ENCODE assay signal across 29 cellular contexts in the genomic region with DNA sequence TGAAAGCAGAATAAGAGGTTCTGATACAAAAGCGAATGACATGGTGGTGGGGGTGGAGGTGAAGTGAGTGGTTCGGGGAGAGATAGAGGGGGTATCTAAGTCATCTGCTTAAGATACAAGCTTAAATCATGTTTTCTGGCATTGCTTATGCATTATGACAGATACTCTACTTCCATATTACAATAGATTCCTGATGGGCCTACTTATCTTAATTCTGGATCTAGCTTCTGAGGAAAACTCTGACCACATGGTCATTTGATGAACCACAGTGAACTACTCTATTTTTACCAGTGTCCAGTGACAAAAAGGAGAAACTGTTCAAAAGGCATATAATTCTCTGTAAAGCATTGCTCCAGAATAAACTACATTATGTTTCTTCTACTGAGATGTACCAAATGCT.
"Had no signal": no experiment of that assay in that cellular context is flagged by ENCODE, and none has a peak within 500 bp of the region (broad histone marks: within the 10 kb centered on the region; RNA-seq: fewer than 3 reads in every experiment).

No MANE protein-coding gene starts in this region.

- H3K9me3 Mint-ChIP-seq: natural killer cell treated with Interleukin-12 subunit alpha and Interleukin-12 subunit beta and Interleukin-15 and Interleukin-18, amount 100 ng/mL, for 72 hours; nephron progenitor cell; neural crest cell; stimulated activated effector memory CD8-positive, alpha-beta T cell treated with anti-CD3 and anti-CD28 coated beads, Interleukin-12 subunit alpha, Interleukin-12 subunit beta, amount 100 ng/mL, for 72 hours; stimulated activated naive B cell treated with anti-CD40 and anti-IgM and Interleukin-4, amounts not matched to agents 10 μg/mL and 1 μg/mL and 100 μg/mL, for 72 hours; stimulated activated naive CD8-positive, alpha-beta T cell treated with anti-CD3 and anti-CD28 coated beads, Interleukin-15, Interleukin-2, amounts not matched to agents 100 ng/mL and 50 ng/mL, for 24 hours had no signal

- H3K79me2 ChIP-seq: parathyroid adenoma had no signal

- H3K36me3 Mint-ChIP-seq: natural killer cell treated with Interleukin-12 subunit alpha and Interleukin-12 subunit beta and Interleukin-15 and Interleukin-18, amount 100 ng/mL, for 72 hours; stimulated activated effector memory CD8-positive, alpha-beta T cell treated with anti-CD3 and anti-CD28 coated beads, Interleukin-12 subunit alpha, Interleukin-12 subunit beta, amount 100 ng/mL, for 72 hours; stimulated activated naive B cell treated with anti-CD40 and anti-IgM and Interleukin-4, amounts not matched to agents 10 μg/mL and 1 μg/mL and 100 μg/mL, for 72 hours had no signal

- H3K9ac ChIP-seq: parathyroid adenoma had no signal

- H3K4me3 ChIP-seq: ovary, psoas muscle, right lobe of liver, sigmoid colon, stomach, thoracic aorta, thyroid gland, tibial nerve, upper lobe of left lung, vagina had no signal

- H3K4me1 Mint-ChIP-seq: stimulated activated effector memory CD8-positive, alpha-beta T cell treated with anti-CD3 and anti-CD28 coated beads, Interleukin-12 subunit alpha, Interleukin-12 subunit beta, amount 100 ng/mL, for 72 hours; stimulated activated naive B cell treated with anti-CD40 and anti-IgM and Interleukin-4, amounts not matched to agents 10 μg/mL and 1 μg/mL and 100 μg/mL, for 72 hours had no signal

- H3K27me3 Mint-ChIP-seq: natural killer cell treated with Interleukin-12 subunit alpha and Interleukin-12 subunit beta and Interleukin-15 and Interleukin-18, amount 100 ng/mL, for 72 hours; progenitor cell of endocrine pancreas; stimulated activated naive B cell treated with anti-CD40 and anti-IgM and Interleukin-4, amounts not matched to agents 10 μg/mL and 1 μg/mL and 100 μg/mL, for 72 hours had no signal

- H3K4me1 ChIP-seq: parathyroid adenoma, psoas muscle, right lobe of liver, sigmoid colon, thyroid gland, tibial nerve, upper lobe of left lung, vagina had no signal

- H3K36me3 ChIP-seq: neutrophil, ovary, right lobe of liver, sigmoid colon, stomach, thoracic aorta, thyroid gland, tibial nerve, upper lobe of left lung, vagina had no signal

- H3K27me3 ChIP-seq: neutrophil, ovary, right lobe of liver, sigmoid colon, stomach, thyroid gland, tibial nerve, upper lobe of left lung, vagina had no signal

- H3K9me3 ChIP-seq: neutrophil, ovary, psoas muscle, right lobe of liver, sigmoid colon, stomach, thoracic aorta, thyroid gland, tibial nerve, upper lobe of left lung, vagina had no signal

- DNase-seq: nephron progenitor cell; nucleus accumbens; ovary; posterior cingulate gyrus; psoas muscle; right cardiac atrium; right lobe of liver; sigmoid colon; small intestine; stimulated activated CD4-positive, alpha-beta T cell treated with anti-CD3 and anti-CD28 coated beads, Interleukin-15, amount 100 ng/mL, for 24 hours; stimulated activated CD4-positive, alpha-beta T cell treated with anti-CD3 and anti-CD28 coated beads, Interleukin-2, amount 100 ng/mL, for 24 hours; stimulated activated CD4-positive, alpha-beta T cell treated with anti-CD3 and anti-CD28 coated beads, Interleukin-2, amount 100 ng/mL, for 48 hours; stimulated activated CD4-positive, alpha-beta T cell treated with anti-CD3 and anti-CD28 coated beads, Interleukin-4, amount 100 ng/mL, for 24 hours; stimulated activated naive B cell treated with anti-CD40 and anti-IgM and Interleukin-4, amounts not matched to agents 10 μg/mL and 1 μg/mL and 100 μg/mL, for 72 hours; stimulated activated naive CD4-positive, alpha-beta T cell treated with Interleukin-2 at 50 U/mL for 16 hours; stomach; thyroid gland; trophoblast cell; upper lobe of left lung had no signal

- H3K27ac Mint-ChIP-seq: natural killer cell treated with Interleukin-12 subunit alpha and Interleukin-12 subunit beta and Interleukin-15 and Interleukin-18, amount 100 ng/mL, for 72 hours; nephron progenitor cell; progenitor cell of endocrine pancreas; stimulated activated effector memory CD8-positive, alpha-beta T cell treated with anti-CD3 and anti-CD28 coated beads, Interleukin-12 subunit alpha, Interleukin-12 subunit beta, amount 100 ng/mL, for 72 hours; stimulated activated naive B cell treated with anti-CD40 and anti-IgM and Interleukin-4, amounts not matched to agents 10 μg/mL and 1 μg/mL and 100 μg/mL, for 72 hours; stimulated activated naive CD8-positive, alpha-beta T cell treated with anti-CD3 and anti-CD28 coated beads, Interleukin-15, Interleukin-2, amounts not matched to agents 100 ng/mL and 50 ng/mL, for 24 hours had no signal

- H2AFZ ChIP-seq: parathyroid adenoma had no signal

- ATAC-seq: natural killer cell treated with Interleukin-12 subunit alpha and Interleukin-12 subunit beta and Interleukin-15 and Interleukin-18, amount 100 ng/mL, for 72 hours; psoas muscle; right cardiac atrium; right lobe of liver; stimulated activated effector memory CD8-positive, alpha-beta T cell treated with anti-CD3 and anti-CD28 coated beads, Interleukin-12 subunit alpha, Interleukin-12 subunit beta, amount 100 ng/mL, for 72 hours; stimulated activated naive B cell treated with anti-CD40 and anti-IgM and Interleukin-4, amounts not matched to agents 10 μg/mL and 1 μg/mL and 100 μg/mL, for 72 hours had no signal

- H3K27ac ChIP-seq: neutrophil, ovary, parathyroid adenoma, psoas muscle, right lobe of liver, sigmoid colon, stomach, thoracic aorta, thyroid gland, tibial nerve, upper lobe of left lung, vagina had no signal

- H3K4me3 Mint-ChIP-seq: natural killer cell treated with Interleukin-12 subunit alpha and Interleukin-12 subunit beta and Interleukin-15 and Interleukin-18, amount 100 ng/mL, for 72 hours; nephron progenitor cell; neural crest cell; stimulated activated effector memory CD8-positive, alpha-beta T cell treated with anti-CD3 and anti-CD28 coated beads, Interleukin-12 subunit alpha, Interleukin-12 subunit beta, amount 100 ng/mL, for 72 hours; stimulated activated naive B cell treated with anti-CD40 and anti-IgM and Interleukin-4, amounts not matched to agents 10 μg/mL and 1 μg/mL and 100 μg/mL, for 72 hours; stimulated activated naive CD8-positive, alpha-beta T cell treated with anti-CD3 and anti-CD28 coated beads, Interleukin-15, Interleukin-2, amounts not matched to agents 100 ng/mL and 50 ng/mL, for 24 hours had no signal
